Comparison of ENCODE assay signal across 18 cellular contexts in genomic region chr4:124192544-124192943, GRCh38.
"Had no signal": no experiment of that assay in that cellular context is flagged by ENCODE, and none has a peak within 500 bp of the region (broad histone marks: within the 10 kb centered on the region; RNA-seq: fewer than 3 reads in every experiment).

No MANE protein-coding gene starts in this region.

- H3K36me3 ChIP-seq: neural progenitor cell, neutrophil, ovary, pancreas, prostate gland, right atrium auricular region, right lobe of liver, sigmoid colon, spleen had no signal

- H3K4me3 ChIP-seq: neural progenitor cell, ovary, pancreas, prostate gland, psoas muscle, right atrium auricular region, right lobe of liver, sigmoid colon, skin epidermis, smooth muscle cell, spleen had no signal

- ATAC-seq: naive thymus-derived CD8-positive, alpha-beta T cell; natural killer cell; natural killer cell treated with Interleukin-12 subunit alpha and Interleukin-12 subunit beta and Interleukin-15 and Interleukin-18, amount 100 ng/mL, for 72 hours; pancreas; psoas muscle; right cardiac atrium; right lobe of liver; sciatic nerve had no signal

- H3K9me3 ChIP-seq: ovary, pancreas, prostate gland, right lobe of liver had no signal

- H3K4me1 ChIP-seq: neural progenitor cell, pancreas, parathyroid adenoma, prostate gland, psoas muscle, right atrium auricular region, right lobe of liver, spleen had no signal

- H3K27ac ChIP-seq: neural progenitor cell, neutrophil, ovary, pancreas, parathyroid adenoma, prostate gland, psoas muscle, right atrium auricular region, right lobe of liver, sigmoid colon, skin epidermis, spleen had no signal
